1 cellular context compared by ENCODE assay signal in genomic region chr3:3109407-3110298, GRCh38.
TF ChIP-seq lines count a peak whose summit lies in the region.

No MANE protein-coding gene starts in this region.

TF ChIP-seq in GM12878, 131 proteins besides CTCF, POLR2A, EP300 and RAD21 (continued from another document):
- no peak for TF ChIP-seq BCLAF1 (IDR thresholded peaks at IDR 0.05)
- TF ChIP-seq DPF2 (IDR thresholded peaks at IDR 0.05), result peak; percentile 81
- TF ChIP-seq JUNB (IDR thresholded peaks at IDR 0.05), result peak; percentile 69
- peak in 1 of 2 experiments; percentile 38; a peak in 1 of 4 replicates for TF ChIP-seq BHLHE40 (IDR thresholded peaks at IDR 0.05; ENCODE audit: borderline replicate concordance in 1 of 2, low read depth in 2 of 2, low read length in 1 of 2)
- TF ChIP-seq ATF2 (IDR thresholded peaks at IDR 0.05; ENCODE audit: low read length), result peak; percentile 61
- TF ChIP-seq, protein P1, sequence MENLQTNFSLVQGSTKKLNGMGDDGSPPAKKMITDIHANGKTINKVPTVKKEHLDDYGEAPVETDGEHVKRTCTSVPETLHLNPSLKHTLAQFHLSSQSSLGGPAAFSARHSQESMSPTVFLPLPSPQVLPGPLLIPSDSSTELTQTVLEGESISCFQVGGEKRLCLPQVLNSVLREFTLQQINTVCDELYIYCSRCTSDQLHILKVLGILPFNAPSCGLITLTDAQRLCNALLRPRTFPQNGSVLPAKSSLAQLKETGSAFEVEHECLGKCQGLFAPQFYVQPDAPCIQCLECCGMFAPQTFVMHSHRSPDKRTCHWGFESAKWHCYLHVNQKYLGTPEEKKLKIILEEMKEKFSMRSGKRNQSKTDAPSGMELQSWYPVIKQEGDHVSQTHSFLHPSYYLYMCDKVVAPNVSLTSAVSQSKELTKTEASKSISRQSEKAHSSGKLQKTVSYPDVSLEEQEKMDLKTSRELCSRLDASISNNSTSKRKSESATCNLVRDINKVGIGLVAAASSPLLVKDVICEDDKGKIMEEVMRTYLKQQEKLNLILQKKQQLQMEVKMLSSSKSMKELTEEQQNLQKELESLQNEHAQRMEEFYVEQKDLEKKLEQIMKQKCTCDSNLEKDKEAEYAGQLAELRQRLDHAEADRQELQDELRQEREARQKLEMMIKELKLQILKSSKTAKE (IDR thresholded peaks at IDR 0.05; ENCODE audit: low read depth, poor library complexity, severe bottlenecking), result peak; percentile 25
- TF ChIP-seq NFIC (IDR thresholded peaks at IDR 0.05; ENCODE audit: low read depth, low read length), result peak; percentile 45
- 0 out of 2 replicates have a peak, but pooled peaks have one; percentile 37 for TF ChIP-seq BACH1 (IDR thresholded peaks at IDR 0.05; ENCODE audit: borderline replicate concordance)
- TF ChIP-seq MEF2A (IDR thresholded peaks at IDR 0.05; ENCODE audit: insufficient read depth, low read depth, low read length), result 0 out of 2 replicates have a peak, but pooled peaks have one; percentile 36
- 0 out of 2 replicates have a peak, but pooled peaks have one; percentile 16 for TF ChIP-seq CREM (IDR thresholded peaks at IDR 0.05; ENCODE audit: low read depth)
- 0 out of 2 replicates have a peak, but pooled peaks have one; percentile 9 for TF ChIP-seq ZNF24 (IDR thresholded peaks at IDR 0.05)
- TF ChIP-seq NR2C2 (IDR thresholded peaks at IDR 0.05; ENCODE audit: borderline replicate concordance, control insufficient read depth, insufficient read length, low read depth), result no peak
- peak; percentile 51; the same call in 1 of the 2 replicates for TF ChIP-seq ZNF217 (IDR thresholded peaks at IDR 0.05)
- TF ChIP-seq IKZF1 (conservative IDR thresholded peaks at IDR 0.05), result peak; percentile 57
- TF ChIP-seq, protein P2, sequence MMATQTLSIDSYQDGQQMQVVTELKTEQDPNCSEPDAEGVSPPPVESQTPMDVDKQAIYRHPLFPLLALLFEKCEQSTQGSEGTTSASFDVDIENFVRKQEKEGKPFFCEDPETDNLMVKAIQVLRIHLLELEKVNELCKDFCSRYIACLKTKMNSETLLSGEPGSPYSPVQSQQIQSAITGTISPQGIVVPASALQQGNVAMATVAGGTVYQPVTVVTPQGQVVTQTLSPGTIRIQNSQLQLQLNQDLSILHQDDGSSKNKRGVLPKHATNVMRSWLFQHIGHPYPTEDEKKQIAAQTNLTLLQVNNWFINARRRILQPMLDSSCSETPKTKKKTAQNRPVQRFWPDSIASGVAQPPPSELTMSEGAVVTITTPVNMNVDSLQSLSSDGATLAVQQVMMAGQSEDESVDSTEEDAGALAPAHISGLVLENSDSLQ (IDR thresholded peaks at IDR 0.05), result no peak
- TF ChIP-seq ATF7 (IDR thresholded peaks at IDR 0.05; ENCODE audit: low read depth), result peak; percentile 73
- no peak for TF ChIP-seq ZZZ3 (IDR thresholded peaks at IDR 0.05; ENCODE audit: control insufficient read depth, insufficient read length, low read depth)
